In the genomic region with DNA sequence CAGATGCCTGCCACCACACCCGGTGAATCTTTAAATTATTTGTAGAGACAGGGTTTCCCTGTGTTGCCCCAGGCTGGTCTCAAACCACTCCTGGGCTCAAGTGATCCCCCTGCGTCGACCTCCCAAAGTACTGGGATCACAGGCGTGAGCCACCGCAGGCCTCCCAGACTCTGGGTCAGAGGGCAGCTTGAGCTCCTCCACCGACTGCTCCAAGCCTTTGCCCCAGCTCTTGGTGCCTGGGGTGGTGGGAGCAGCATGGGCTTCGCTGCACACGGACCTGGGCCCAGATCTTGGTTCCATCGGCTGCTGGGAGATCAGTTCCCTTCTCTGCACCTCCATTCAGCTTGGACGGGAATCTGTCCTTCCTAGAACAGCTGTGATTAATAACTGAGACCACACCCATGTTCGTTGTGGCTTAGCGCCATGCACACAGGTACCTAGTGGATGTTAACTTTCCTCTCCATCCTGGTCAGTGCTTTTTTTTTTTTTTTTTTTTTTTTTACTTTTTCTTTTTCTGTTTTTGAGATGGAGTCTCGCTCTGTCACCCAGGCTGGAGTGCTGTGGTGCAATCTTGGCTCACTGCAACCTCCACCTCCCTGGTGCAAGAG, we compare ENCODE assay signal across 1 cellular context.
TF ChIP-seq lines count a peak whose summit lies in the region.

No MANE protein-coding gene starts in this region.

TF ChIP-seq in H1, 55 proteins besides CTCF, POLR2A, EP300 and RAD21 (continued from another document):
- TF ChIP-seq, protein P1, sequence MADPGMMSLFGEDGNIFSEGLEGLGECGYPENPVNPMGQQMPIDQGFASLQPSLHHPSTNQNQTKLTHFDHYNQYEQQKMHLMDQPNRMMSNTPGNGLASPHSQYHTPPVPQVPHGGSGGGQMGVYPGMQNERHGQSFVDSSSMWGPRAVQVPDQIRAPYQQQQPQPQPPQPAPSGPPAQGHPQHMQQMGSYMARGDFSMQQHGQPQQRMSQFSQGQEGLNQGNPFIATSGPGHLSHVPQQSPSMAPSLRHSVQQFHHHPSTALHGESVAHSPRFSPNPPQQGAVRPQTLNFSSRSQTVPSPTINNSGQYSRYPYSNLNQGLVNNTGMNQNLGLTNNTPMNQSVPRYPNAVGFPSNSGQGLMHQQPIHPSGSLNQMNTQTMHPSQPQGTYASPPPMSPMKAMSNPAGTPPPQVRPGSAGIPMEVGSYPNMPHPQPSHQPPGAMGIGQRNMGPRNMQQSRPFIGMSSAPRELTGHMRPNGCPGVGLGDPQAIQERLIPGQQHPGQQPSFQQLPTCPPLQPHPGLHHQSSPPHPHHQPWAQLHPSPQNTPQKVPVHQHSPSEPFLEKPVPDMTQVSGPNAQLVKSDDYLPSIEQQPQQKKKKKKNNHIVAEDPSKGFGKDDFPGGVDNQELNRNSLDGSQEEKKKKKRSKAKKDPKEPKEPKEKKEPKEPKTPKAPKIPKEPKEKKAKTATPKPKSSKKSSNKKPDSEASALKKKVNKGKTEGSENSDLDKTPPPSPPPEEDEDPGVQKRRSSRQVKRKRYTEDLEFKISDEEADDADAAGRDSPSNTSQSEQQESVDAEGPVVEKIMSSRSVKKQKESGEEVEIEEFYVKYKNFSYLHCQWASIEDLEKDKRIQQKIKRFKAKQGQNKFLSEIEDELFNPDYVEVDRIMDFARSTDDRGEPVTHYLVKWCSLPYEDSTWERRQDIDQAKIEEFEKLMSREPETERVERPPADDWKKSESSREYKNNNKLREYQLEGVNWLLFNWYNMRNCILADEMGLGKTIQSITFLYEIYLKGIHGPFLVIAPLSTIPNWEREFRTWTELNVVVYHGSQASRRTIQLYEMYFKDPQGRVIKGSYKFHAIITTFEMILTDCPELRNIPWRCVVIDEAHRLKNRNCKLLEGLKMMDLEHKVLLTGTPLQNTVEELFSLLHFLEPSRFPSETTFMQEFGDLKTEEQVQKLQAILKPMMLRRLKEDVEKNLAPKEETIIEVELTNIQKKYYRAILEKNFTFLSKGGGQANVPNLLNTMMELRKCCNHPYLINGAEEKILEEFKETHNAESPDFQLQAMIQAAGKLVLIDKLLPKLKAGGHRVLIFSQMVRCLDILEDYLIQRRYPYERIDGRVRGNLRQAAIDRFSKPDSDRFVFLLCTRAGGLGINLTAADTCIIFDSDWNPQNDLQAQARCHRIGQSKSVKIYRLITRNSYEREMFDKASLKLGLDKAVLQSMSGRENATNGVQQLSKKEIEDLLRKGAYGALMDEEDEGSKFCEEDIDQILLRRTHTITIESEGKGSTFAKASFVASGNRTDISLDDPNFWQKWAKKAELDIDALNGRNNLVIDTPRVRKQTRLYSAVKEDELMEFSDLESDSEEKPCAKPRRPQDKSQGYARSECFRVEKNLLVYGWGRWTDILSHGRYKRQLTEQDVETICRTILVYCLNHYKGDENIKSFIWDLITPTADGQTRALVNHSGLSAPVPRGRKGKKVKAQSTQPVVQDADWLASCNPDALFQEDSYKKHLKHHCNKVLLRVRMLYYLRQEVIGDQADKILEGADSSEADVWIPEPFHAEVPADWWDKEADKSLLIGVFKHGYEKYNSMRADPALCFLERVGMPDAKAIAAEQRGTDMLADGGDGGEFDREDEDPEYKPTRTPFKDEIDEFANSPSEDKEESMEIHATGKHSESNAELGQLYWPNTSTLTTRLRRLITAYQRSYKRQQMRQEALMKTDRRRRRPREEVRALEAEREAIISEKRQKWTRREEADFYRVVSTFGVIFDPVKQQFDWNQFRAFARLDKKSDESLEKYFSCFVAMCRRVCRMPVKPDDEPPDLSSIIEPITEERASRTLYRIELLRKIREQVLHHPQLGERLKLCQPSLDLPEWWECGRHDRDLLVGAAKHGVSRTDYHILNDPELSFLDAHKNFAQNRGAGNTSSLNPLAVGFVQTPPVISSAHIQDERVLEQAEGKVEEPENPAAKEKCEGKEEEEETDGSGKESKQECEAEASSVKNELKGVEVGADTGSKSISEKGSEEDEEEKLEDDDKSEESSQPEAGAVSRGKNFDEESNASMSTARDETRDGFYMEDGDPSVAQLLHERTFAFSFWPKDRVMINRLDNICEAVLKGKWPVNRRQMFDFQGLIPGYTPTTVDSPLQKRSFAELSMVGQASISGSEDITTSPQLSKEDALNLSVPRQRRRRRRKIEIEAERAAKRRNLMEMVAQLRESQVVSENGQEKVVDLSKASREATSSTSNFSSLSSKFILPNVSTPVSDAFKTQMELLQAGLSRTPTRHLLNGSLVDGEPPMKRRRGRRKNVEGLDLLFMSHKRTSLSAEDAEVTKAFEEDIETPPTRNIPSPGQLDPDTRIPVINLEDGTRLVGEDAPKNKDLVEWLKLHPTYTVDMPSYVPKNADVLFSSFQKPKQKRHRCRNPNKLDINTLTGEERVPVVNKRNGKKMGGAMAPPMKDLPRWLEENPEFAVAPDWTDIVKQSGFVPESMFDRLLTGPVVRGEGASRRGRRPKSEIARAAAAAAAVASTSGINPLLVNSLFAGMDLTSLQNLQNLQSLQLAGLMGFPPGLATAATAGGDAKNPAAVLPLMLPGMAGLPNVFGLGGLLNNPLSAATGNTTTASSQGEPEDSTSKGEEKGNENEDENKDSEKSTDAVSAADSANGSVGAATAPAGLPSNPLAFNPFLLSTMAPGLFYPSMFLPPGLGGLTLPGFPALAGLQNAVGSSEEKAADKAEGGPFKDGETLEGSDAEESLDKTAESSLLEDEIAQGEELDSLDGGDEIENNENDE (IDR thresholded peaks at IDR 0.05; ENCODE audit: insufficient replicate concordance, low read length), result no peak
- TF ChIP-seq CTBP2 (IDR thresholded peaks at IDR 0.05; ENCODE audit: borderline replicate concordance, insufficient read depth, insufficient read length, low read length) (no peak), SIN3A (conservative IDR thresholded peaks at IDR 0.05 in 1 of 2, IDR thresholded peaks at IDR 0.05 in 1 of 2; ENCODE audit: low read depth in 1 of 2, low read length in 2 of 2) (no peak), ASH2L (IDR thresholded peaks at IDR 0.05; ENCODE audit: low read length) (no peak), CHD1 (IDR thresholded peaks at IDR 0.05; ENCODE audit: low read depth, low read length) (no peak), KDM5A (IDR thresholded peaks at IDR 0.05; ENCODE audit: low read length) (no peak), SP1 (IDR thresholded peaks at IDR 0.05; ENCODE audit: low read depth, low read length) (no peak), YY1 (IDR thresholded peaks at IDR 0.05; ENCODE audit: low read depth, low read length) (no peak)
